Comparison of ENCODE assay signal across 27 cellular contexts in genomic region chr16:81275064-81275532, GRCh38. TPM values are rescaled to one million over a fixed set of nuclear protein-coding genes. Genes with fewer than 3 reads are reported as not detected.
DNase-seq lines count a peak whose midpoint lies in the region; ATAC-seq and TF ChIP-seq lines count a peak whose summit lies in the region.
"Had no signal": no experiment of that assay in that cellular context is flagged by ENCODE, and none has a peak within 500 bp of the region (broad histone marks: within the 10 kb centered on the region; RNA-seq: fewer than 3 reads in every experiment).

No MANE protein-coding gene starts in this region.

- peak overlapping the region in 3 of 4 donors; percentile 76 to 86 (median 81) for H3K27ac ChIP-seq in Peyer's patch
- peak overlapping the region; percentile 87 to 91 (median 88) for H3K27ac ChIP-seq in transverse colon
- no peak overlapping the region for H3K27ac ChIP-seq in MM.1S (ENCODE audit: low read length)
- H3K27ac ChIP-seq: body of pancreas, ovary, right atrium auricular region, vagina had no signal

- H4K20me1 ChIP-seq in MM.1S (ENCODE audit: insufficient read depth, low read length): no peaks in the 10 kb centered on the region

- H3K4me3 ChIP-seq in Peyer's patch: no peak overlapping the region
- H3K4me3 ChIP-seq in mucosa of descending colon: no peak overlapping the region
- no peak overlapping the region for H3K4me3 ChIP-seq in transverse colon
- H3K4me3 ChIP-seq in MM.1S (ENCODE audit: low read length): no peak overlapping the region
- H3K4me3 ChIP-seq: body of pancreas, ovary, right atrium auricular region, smooth muscle cell, suprapubic skin, vagina had no signal

- peaks cover 0 to 30% (median 1%) of the 10 kb centered on the region in 4 donors for H3K4me1 ChIP-seq in Peyer's patch
- H3K4me1 ChIP-seq in mucosa of descending colon (ENCODE audit: low read depth): peaks cover 41% of the 10 kb centered on the region
- H3K4me1 ChIP-seq in transverse colon: peaks cover 5 to 57% (median 33%) of the 10 kb centered on the region in 4 donors
- no peaks in the 10 kb centered on the region for H3K4me1 ChIP-seq in MM.1S (ENCODE audit: low read length)
- H3K4me1 ChIP-seq: body of pancreas, right atrium auricular region, vagina had no signal

- WGBS in transverse colon (ENCODE audit: low coverage in 1 of 2), 2 donors: 68 to 100% methylated on average over 1 to 9 of the region's 9 CpGs

- H3K27me3 ChIP-seq in Peyer's patch (no peaks in the 10 kb centered on the region), transverse colon (no peaks in the 10 kb centered on the region), MM.1S (replicated peaks; ENCODE audit: insufficient read depth, low read length) (no peaks in the 10 kb centered on the region)
- H3K27me3 ChIP-seq: body of pancreas, ovary, right atrium auricular region, suprapubic skin, vagina had no signal

- no peaks in the 10 kb centered on the region for H3F3A ChIP-seq in MM.1S (ENCODE audit: insufficient read depth, low read length)

- in situ Hi-C loops in transverse colon (cut with MboI; ENCODE audit: low pct_ligation_motif_present in 1 of 4, low pct_unique_long_range_greater_than_20kb in 1 of 4, low sequenced_read_pairs in 3 of 4): no loop called here

- ATAC-seq in esophagus mucosa (peak; percentile 47), mucosa of descending colon (peak; percentile 67), HG03460 (IDR thresholded peaks at IDR 0.05; ENCODE audit: unreplicated experiment) (no peak)
- ATAC-seq: activated CD8-positive, alpha-beta T cell treated with anti-CD3 and anti-CD28 coated beads for 36 hours; activated T-helper 17 cell treated with anti-CD3 and anti-CD28 coated beads, Interleukin-2, amount 50 U/mL, for 72 hours; body of pancreas had no signal

- TF ChIP-seq CTCF in Peyer's patch (IDR thresholded peaks at IDR 0.05): no peak
- TF ChIP-seq CTCF in mucosa of descending colon (IDR thresholded peaks at IDR 0.05): no peak
- TF ChIP-seq CTCF in transverse colon (IDR thresholded peaks at IDR 0.05): no peak
- TF ChIP-seq CTCF in MM.1S (IDR thresholded peaks at IDR 0.05; ENCODE audit: low read length): no peak

- H3K9me3 ChIP-seq in Peyer's patch (no peaks in the 10 kb centered on the region), mucosa of descending colon (no peaks in the 10 kb centered on the region), transverse colon (no peaks in the 10 kb centered on the region), MM.1S (replicated peaks; ENCODE audit: insufficient read depth, low read length) (no peaks in the 10 kb centered on the region)
- H3K9me3 ChIP-seq: body of pancreas, ovary, right atrium auricular region, suprapubic skin, vagina had no signal

- H3K9me2 ChIP-seq in MM.1S (replicated peaks; ENCODE audit: insufficient read depth, low read length): no peaks in the 10 kb centered on the region

- no peaks in the 10 kb centered on the region for H3K79me2 ChIP-seq in MM.1S (ENCODE audit: low read length)

- H3K36me3 ChIP-seq in Peyer's patch: no peaks in the 10 kb centered on the region
- H3K36me3 ChIP-seq in mucosa of descending colon (ENCODE audit: low read depth): no peaks in the 10 kb centered on the region
- H3K36me3 ChIP-seq in transverse colon: no peaks in the 10 kb centered on the region
- H3K36me3 ChIP-seq in MM.1S (replicated peaks; ENCODE audit: insufficient read depth, low read length): no peaks in the 10 kb centered on the region
- H3K36me3 ChIP-seq: ovary, right atrium auricular region, suprapubic skin, vagina had no signal

- DNase-seq in Peyer's patch (peak in 2 of 3 donors; percentile 57 to 60), mucosa of descending colon (peak; percentile 57 to 76 (median 59)), transverse colon (peak; percentile 66), MM.1S (no peak), cerebellar cortex (ENCODE audit: low spot score) (no peak), NCI-H446 treated with DMSO at 0.1 percent for 48 hours (lab: John Stamatoyannopoulos, UW) (no peak)
- DNase-seq: activated CD4-positive, CD25-positive, alpha-beta regulatory T cell treated with anti-CD3 and anti-CD28 coated beads, Interleukin-2, amount 50 U/mL, for 72 hours; activated CD8-positive, alpha-beta T cell treated with anti-CD3 and anti-CD28 coated beads for 36 hours; activated naive CD4-positive, alpha-beta T cell treated with anti-CD3 and anti-CD28 coated beads, Interleukin-2, amount 10 ng/mL, durations not matched to agents 7 days and 5 days; body of pancreas; CD4-positive, alpha-beta T cell; cerebellar nuclear complex; DND-41; IMR-90; NCI-H446; NCI-H774; ovary; SIG-M5; stimulated activated naive CD4-positive, alpha-beta T cell had no signal

- TF ChIP-seq EP300 in transverse colon (IDR thresholded peaks at IDR 0.05; ENCODE audit: low read depth): no peak

- no peak overlapping the region for H2AFZ ChIP-seq in MM.1S (ENCODE audit: low read length)

- TF ChIP-seq POLR2A in Peyer's patch (IDR thresholded peaks at IDR 0.05) (no peak), transverse colon (IDR thresholded peaks at IDR 0.05) (peak; percentile 37)

- H3K9ac ChIP-seq in MM.1S (ENCODE audit: low read length): no peak overlapping the region

- intact Hi-C loops in mucosa of descending colon (cut with DNase I, micrococcal nuclease): no loop called here
- intact Hi-C loops in transverse colon (cut with DNase I; ENCODE audit: low total_unique reads): no loop called here

- H3K4me2 ChIP-seq in MM.1S (ENCODE audit: low read depth, low read length): no peak overlapping the region
- H3K4me2 ChIP-seq: smooth muscle cell had no signal

RNA-seq across cellular contexts. Expression of gene BCO1, which starts 36.6 kb away (rescaled TPM):
- total RNA-seq in Peyer's patch: 10 to 100 TPM in 2 of 4 donors, 1 to 10 TPM in 2; 7.9 to 16.0 (median 12.3) TPM
- total RNA-seq in esophagus mucosa: 0.32 TPM
- total RNA-seq in mucosa of descending colon: 1 to 10 TPM; 2.2 to 6.5 (median 4.5) TPM
- 10 to 100 TPM in 1 of 4 donors, 1 to 10 TPM in 3; 1.6 to 18.3 (median 4.0) TPM for total RNA-seq in transverse colon
- total RNA-seq: activated CD8-positive, alpha-beta T cell treated with anti-CD3 and anti-CD28 coated beads for 36 hours; activated T-helper 17 cell treated with anti-CD3 and anti-CD28 coated beads, Interleukin-2, amount 50 U/mL, for 72 hours; body of pancreas; CD4-positive, alpha-beta T cell; H1; IMR-90; right atrium auricular region; smooth muscle cell; vagina had no signal

RNA-seq across cellular contexts. Expression of gene GAN, which starts 39.7 kb away (rescaled TPM):
- total RNA-seq in Peyer's patch: 10 to 100 TPM in 3 of 4 donors, 1 to 10 TPM in 1; 7.4 to 15.2 (median 11.9) TPM
- total RNA-seq in esophagus mucosa: 19.9 TPM
- total RNA-seq in mucosa of descending colon: 10 to 100 TPM; 15.5 to 23.2 (median 21.1) TPM
- 100 to 1,000 TPM in 1 of 4 donors, 10 to 100 TPM in 3; 12.9 to 378 (median 14.7) TPM for total RNA-seq in transverse colon

Comparison
In these comparisons a context has a peak if more than half of its experiments do, and no peak if none do; other contexts are left out.
1. DNase-seq: peak in Peyer's patch (2 of 3), mucosa of descending colon (3 of 3) and transverse colon (single experiment); none in MM.1S (single experiment), cerebellar cortex (single experiment) and NCI-H446 treated with DMSO at 0.1 percent for 48 hours (single experiment).